Comparison of ENCODE assay signal across 19 cellular contexts in the genomic region with DNA sequence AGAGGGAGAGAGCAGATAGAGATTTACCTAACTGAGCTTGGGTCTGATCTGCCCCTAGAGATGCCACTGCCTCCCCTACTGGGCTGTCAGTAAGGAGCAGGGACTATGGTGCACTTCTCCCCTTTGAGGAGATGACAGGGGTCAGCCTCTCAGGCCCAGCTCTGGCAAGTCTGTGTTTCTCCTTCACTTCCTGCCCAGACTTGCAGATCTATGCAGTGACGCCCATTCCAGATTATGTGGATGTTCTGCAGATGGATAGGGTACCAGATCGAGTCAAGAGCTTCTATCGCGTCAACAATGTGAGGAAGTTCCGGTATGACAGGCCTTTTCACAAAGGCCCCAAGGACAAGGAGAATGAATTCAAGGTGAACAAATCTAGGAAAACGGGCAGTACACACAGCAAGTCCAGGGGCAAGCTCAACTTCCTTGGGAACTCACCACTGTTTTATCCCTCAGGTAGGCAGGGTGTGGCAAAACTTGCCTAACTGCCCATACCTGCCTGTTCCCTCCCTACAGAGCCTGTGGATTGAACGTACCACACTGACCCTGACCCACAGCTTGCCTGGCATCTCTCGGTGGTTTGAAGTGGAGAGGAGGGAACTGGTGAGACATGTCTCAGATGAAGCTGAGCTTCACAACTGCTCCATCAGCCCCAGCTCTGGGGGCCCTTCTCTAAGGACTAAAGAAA.
"Had no signal": no experiment of that assay in that cellular context is flagged by ENCODE, and none has a peak within 500 bp of the region (broad histone marks: within the 10 kb centered on the region; RNA-seq: fewer than 3 reads in every experiment).

No MANE protein-coding gene starts in this region.

- H3K27ac ChIP-seq: cardiac muscle cell, gastrocnemius medialis, neutrophil, pancreas, tibial nerve had no signal

- DNase-seq: activated CD4-positive, alpha-beta T cell treated with anti-CD3 and anti-CD28 coated beads for 36 hours; activated CD4-positive, alpha-beta T cell treated with anti-CD3 and anti-CD28 coated beads, Interleukin-2, amount 50 U/mL, for 4 hours; activated CD8-positive, alpha-beta memory T cell treated with anti-CD3 and anti-CD28 coated beads for 24 hours; activated naive CD4-positive, alpha-beta T cell treated with anti-CD3 and anti-CD28 coated beads, Interleukin-2, amount 10 ng/mL, durations not matched to agents 7 days and 5 days; activated T-cell treated with anti-CD3 and anti-CD28 coated beads, Interleukin-2, amount 50 U/mL, for 4 hours; amygdala; erythroblast; gastrocnemius medialis; hippocampal formation; left ventricle myocardium superior; pancreas; right cardiac atrium; stimulated activated CD4-positive, alpha-beta T cell treated with anti-CD3 and anti-CD28 coated beads, Interleukin-4, amount 100 ng/mL, for 24 hours; T-helper 9 cell had no signal

- H3K9me3 ChIP-seq: gastrocnemius medialis, neutrophil, pancreas, tibial nerve had no signal

- ATAC-seq: activated CD4-positive, alpha-beta T cell treated with anti-CD3 and anti-CD28 coated beads for 36 hours; activated T-cell treated with anti-CD3 and anti-CD28 coated beads, Interleukin-2, amount 50 U/mL, for 4 hours; gastrocnemius medialis; left ventricle myocardium superior; natural killer cell treated with Interleukin-12 subunit alpha and Interleukin-12 subunit beta and Interleukin-15 and Interleukin-18, amount 100 ng/mL, for 72 hours; pancreas; right cardiac atrium; WTC11 had no signal

- H3K4me3 ChIP-seq: cardiac muscle cell, gastrocnemius medialis, pancreas, tibial nerve had no signal

- H3K36me3 ChIP-seq: cardiac muscle cell, gastrocnemius medialis, neutrophil, pancreas, tibial nerve had no signal

- H3K4me1 ChIP-seq: gastrocnemius medialis, pancreas, tibial nerve had no signal

- H3K27me3 ChIP-seq: cardiac muscle cell, gastrocnemius medialis, neutrophil, pancreas, tibial nerve had no signal
